2 cellular contexts compared by ENCODE assay signal in genomic region chr22:19918332-19919106, GRCh38.
TF ChIP-seq lines count a peak whose summit lies in the region.

No MANE protein-coding gene starts in this region.

TF ChIP-seq in HEK293, 187 proteins besides CTCF, POLR2A, EP300 and RAD21:
- TF ChIP-seq KLF9 (tag by site-specific recombination; IDR thresholded peaks at IDR 0.05; ENCODE audit: low read depth) (peak; percentile 53), KLF1 (tag by site-specific recombination; IDR thresholded peaks at IDR 0.05) (0 out of 2 replicates have a peak, but pooled peaks have one; percentile 30), ZNF324 (tag by site-specific recombination; IDR thresholded peaks at IDR 0.05) (no peak)
TF ChIP-seq in HEK293: peak in this region for 2.

TF ChIP-seq in H1, 55 proteins besides CTCF, POLR2A, EP300 and RAD21:
- TF ChIP-seq SIRT6 (IDR thresholded peaks at IDR 0.05; ENCODE audit: low read length) (no peak), SAP30 (IDR thresholded peaks at IDR 0.05; ENCODE audit: insufficient read depth, insufficient replicate concordance, low read length) (no peak), SP4 (IDR thresholded peaks at IDR 0.05; ENCODE audit: low read length) (no peak), HDAC6 (IDR thresholded peaks at IDR 0.05; ENCODE audit: low read depth, low read length) (no peak), CREB1 (IDR thresholded peaks at IDR 0.05) (no peak), CTBP2 (IDR thresholded peaks at IDR 0.05; ENCODE audit: borderline replicate concordance, insufficient read depth, insufficient read length, low read length) (no peak), TEAD4 (IDR thresholded peaks at IDR 0.05; ENCODE audit: low read depth, low read length) (no peak), CHD2 (IDR thresholded peaks at IDR 0.05; ENCODE audit: low read length) (no peak), ZNF274 (IDR thresholded peaks at IDR 0.05; ENCODE audit: borderline replicate concordance, extremely low read depth, low read length) (no peak), TAF1 (IDR thresholded peaks at IDR 0.05; ENCODE audit: low read depth, low read length) (no peak), USF2 (IDR thresholded peaks at IDR 0.05; ENCODE audit: low read length) (no peak)
